In the genomic region with DNA sequence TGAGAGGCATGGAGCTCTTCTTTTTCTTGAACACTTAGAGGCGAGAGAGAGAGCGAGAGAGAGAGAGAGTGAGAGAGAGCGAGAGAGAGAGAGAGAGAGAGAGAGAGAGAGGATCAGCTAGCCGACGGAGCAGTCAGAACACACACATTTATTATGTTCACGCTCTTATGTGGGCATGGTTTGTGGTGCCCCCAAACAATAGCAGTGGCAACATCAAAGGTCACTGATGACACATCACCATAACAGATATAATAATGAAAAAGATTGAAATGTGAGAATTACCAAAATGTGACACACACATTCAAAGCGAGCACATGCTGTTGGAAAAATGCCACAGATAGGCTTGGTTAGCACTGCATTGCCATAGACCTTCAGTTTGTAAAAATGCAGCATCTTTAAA, we compare ENCODE assay signal across 12 cellular contexts.
DNase-seq lines count a peak whose midpoint lies in the region; ATAC-seq and TF ChIP-seq lines count a peak whose summit lies in the region.
"Had no signal": no experiment of that assay in that cellular context is flagged by ENCODE, and none has a peak within 500 bp of the region (broad histone marks: within the 10 kb centered on the region; RNA-seq: fewer than 3 reads in every experiment).

No MANE protein-coding gene starts in this region.

- H3K27ac Mint-ChIP-seq in CD4-positive, alpha-beta memory T cell: peak overlapping the region in 4 of 7 donors; percentile 8 to 87 (median 26)
- peak overlapping the region; percentile 86 to 87 for H3K27ac Mint-ChIP-seq in natural killer cell

- ATAC-seq in natural killer cell (peak; percentile 75 to 81 (median 78)), HG03354 (IDR thresholded peaks at IDR 0.05; ENCODE audit: poor library complexity, severe bottlenecking, unreplicated experiment) (no peak), HG02571 (IDR thresholded peaks at IDR 0.05; ENCODE audit: unreplicated experiment) (no peak), HG03108 (IDR thresholded peaks at IDR 0.05; ENCODE audit: unreplicated experiment) (no peak)

- H3K27me3 Mint-ChIP-seq in CD4-positive, alpha-beta memory T cell: no peaks in the 10 kb centered on the region
- H3K27me3 Mint-ChIP-seq in natural killer cell (ENCODE audit: low read depth in 2 of 2): peaks cover 0 to 3% of the 10 kb centered on the region in 2 donors

- no peaks in the 10 kb centered on the region for H3K27me3 ChIP-seq in CD4-positive, alpha-beta memory T cell (ENCODE audit: insufficient read depth, low read length)
- H3K27me3 ChIP-seq: heart left ventricle had no signal

- H3K4me3 ChIP-seq in CD4-positive, alpha-beta memory T cell (ENCODE audit: low read length in 2 of 2): no peak overlapping the region
- H3K4me3 ChIP-seq: heart left ventricle had no signal

- H3K36me3 ChIP-seq in CD4-positive, alpha-beta memory T cell (ENCODE audit: insufficient read depth, low read length): no peaks in the 10 kb centered on the region
- H3K36me3 ChIP-seq: heart left ventricle had no signal

- peaks cover 42 to 70% (median 62%) of the 10 kb centered on the region in 4 donors for H3K4me1 Mint-ChIP-seq in CD4-positive, alpha-beta memory T cell
- H3K4me1 Mint-ChIP-seq in natural killer cell: peaks cover 87 to 92% of the 10 kb centered on the region in 2 donors

- peak overlapping the region in 2 of 8 donors; percentile 14 to 41 for H3K4me3 Mint-ChIP-seq in CD4-positive, alpha-beta memory T cell
- H3K4me3 Mint-ChIP-seq in natural killer cell: peak overlapping the region; percentile 82

- peaks cover 9% of the 10 kb centered on the region for H3K4me1 ChIP-seq in CD4-positive, alpha-beta memory T cell (ENCODE audit: insufficient read depth, low read length)

- CTCF ChIA-PET in CD4-positive, alpha-beta memory T cell (lab: Charles Lee; ENCODE audit: partially characterized antibody): interaction anchor here (0.7 to 2.0 kb wide), 2 partner anchors 9 to 47 kb away, joined by 3 to 6 read pairs; no protein-coding TSS in a partner anchor

- TF ChIP-seq CTCF in natural killer cell (IDR thresholded peaks at IDR 0.05): no peak

- no peaks in the 10 kb centered on the region for H3K9me3 ChIP-seq in CD4-positive, alpha-beta memory T cell (ENCODE audit: control insufficient read depth in 1 of 2, low read length in 2 of 2)
- H3K9me3 ChIP-seq: heart left ventricle had no signal

- H3K27ac ChIP-seq in CD4-positive, alpha-beta memory T cell (ENCODE audit: low read depth, low read length): no peak overlapping the region
- H3K27ac ChIP-seq: heart left ventricle had no signal

- H3K36me3 Mint-ChIP-seq in CD4-positive, alpha-beta memory T cell: peaks cover 20 to 34% of the 10 kb centered on the region in 2 donors
- no peaks in the 10 kb centered on the region for H3K36me3 Mint-ChIP-seq in natural killer cell

- intact Hi-C loops in CD4-positive, alpha-beta memory T cell (cut with micrococcal nuclease): no loop called here
- intact Hi-C loops in natural killer cell (cut with micrococcal nuclease): no loop called here

- POLR2A ChIA-PET in CD4-positive, alpha-beta memory T cell (lab: Charles Lee; ENCODE audit: partially characterized antibody): no interaction called here

- no peak for DNase-seq in CD4-positive, alpha-beta memory T cell
- DNase-seq in LHCN-M2 (ENCODE audit: low read depth): peak; percentile 77
- peak; percentile 16 to 72 for DNase-seq in dermis microvascular lymphatic vessel endothelial cell (ENCODE audit: low read depth in 2 of 2)
- DNase-seq in natural killer cell: no peak
- DNase-seq in germinal center (ENCODE audit: low spot score): no peak
- DNase-seq: GOT3, heart left ventricle, NCI-H2107, posterior cingulate gyrus had no signal

- peaks cover 0 to 1% (median 0%) of the 10 kb centered on the region in 8 donors for H3K9me3 Mint-ChIP-seq in CD4-positive, alpha-beta memory T cell
- no peaks in the 10 kb centered on the region for H3K9me3 Mint-ChIP-seq in natural killer cell

Comparison
In these comparisons a context has a peak if more than half of its experiments do, and no peak if none do; other contexts are left out.
1. DNase-seq: peak in LHCN-M2 (single experiment) and dermis microvascular lymphatic vessel endothelial cell (2 of 2); none in CD4-positive, alpha-beta memory T cell (0 of 5), natural killer cell (single experiment) and germinal center (single experiment).
2. ATAC-seq: peak in natural killer cell (3 of 3); none in HG03354 (single experiment), HG02571 (single experiment) and HG03108 (single experiment).